Comparison of ENCODE assay signal across 9 cellular contexts in the genomic region with DNA sequence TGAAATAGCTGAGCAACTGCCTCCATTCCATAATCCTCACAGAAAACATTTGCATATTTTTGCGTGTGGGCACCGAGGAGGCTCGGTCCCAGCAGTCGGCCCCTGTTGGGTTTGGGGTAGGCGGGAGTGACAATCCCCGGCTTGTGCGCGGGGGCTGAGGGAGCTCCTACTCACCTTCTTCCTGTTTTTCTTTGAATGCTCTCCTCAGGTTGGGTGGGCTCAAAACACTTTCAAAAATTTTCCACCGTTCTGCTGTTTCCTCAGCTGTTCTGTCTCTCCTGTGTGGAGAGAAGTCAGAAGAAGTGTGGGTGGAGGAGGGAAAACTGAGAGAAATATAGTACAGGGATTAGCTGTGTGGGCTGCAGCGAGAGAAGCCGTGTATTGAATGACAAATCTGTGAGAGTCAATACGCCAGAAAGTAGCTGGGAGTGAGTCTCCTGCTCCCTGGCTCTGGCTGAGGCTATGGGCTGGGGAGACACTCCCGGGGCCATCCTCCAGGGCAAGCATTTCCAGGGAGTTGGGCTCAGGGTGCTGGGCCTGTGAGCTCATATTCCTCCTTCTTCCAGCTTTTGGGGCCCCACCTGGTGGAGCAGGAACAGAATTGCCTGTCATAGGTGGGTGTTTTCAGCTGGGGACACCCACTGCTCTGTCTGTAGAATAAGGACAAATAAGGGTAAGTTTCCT.
DNase-seq lines count a peak whose midpoint lies in the region; ATAC-seq lines count a peak whose summit lies in the region.
"Had no signal": no experiment of that assay in that cellular context is flagged by ENCODE, and none has a peak within 500 bp of the region (broad histone marks: within the 10 kb centered on the region; RNA-seq: fewer than 3 reads in every experiment).

No MANE protein-coding gene starts in this region.

- H2AK5ac ChIP-seq in mesenchymal stem cell (ENCODE audit: low read length, severe bottlenecking) = peak overlapping the region; percentile 77

- ATAC-seq in GM19395 (IDR thresholded peaks at IDR 0.05; ENCODE audit: unreplicated experiment) = no peak
- no peak for ATAC-seq in HG02763 (IDR thresholded peaks at IDR 0.05; ENCODE audit: unreplicated experiment)

- peaks cover 0 to 4% of the 10 kb centered on the region in 2 experiments for H3K36me3 ChIP-seq in mesenchymal stem cell (ENCODE audit: control insufficient read depth in 1 of 2, insufficient read depth in 2 of 2, low read depth in 1 of 2, low read length in 2 of 2)
- H3K36me3 ChIP-seq: SJSA1 had no signal

- H3K4me3 ChIP-seq in mesenchymal stem cell (ENCODE audit: insufficient read depth in 1 of 2, low read depth in 1 of 2, low read length in 2 of 2) = no peak overlapping the region
- H3K4me3 ChIP-seq: SJSA1 had no signal

- H3K23ac ChIP-seq in mesenchymal stem cell (ENCODE audit: low read length in 2 of 2) = no peak overlapping the region

- H2BK12ac ChIP-seq in mesenchymal stem cell (ENCODE audit: low read length in 2 of 2) = no peak overlapping the region

- H3K27me3 ChIP-seq in mesenchymal stem cell (ENCODE audit: control insufficient read depth in 1 of 2, insufficient read depth in 1 of 2, low read length in 2 of 2) = no peaks in the 10 kb centered on the region
- H3K27me3 ChIP-seq: SJSA1 had no signal

- no peak overlapping the region for H2BK5ac ChIP-seq in mesenchymal stem cell (ENCODE audit: low read depth, low read length, poor library complexity, severe bottlenecking)

- H3K9me3 ChIP-seq in mesenchymal stem cell (ENCODE audit: control insufficient read depth, low read length) = no peaks in the 10 kb centered on the region
- H3K9me3 ChIP-seq: SJSA1 had no signal

- DNase-seq in G401 (ENCODE audit: low spot score) (peak; percentile 14), HuH-7.5 (ENCODE audit: low spot score) (peak; percentile 38), astrocyte of the hippocampus (ENCODE audit: low read depth, low spot score) (peak; percentile 33), mesenchymal stem cell (peak; percentile 2), NCI-H2029 (lab: John Stamatoyannopoulos, UW) (no peak), C1 segment of cervical spinal cord (lab: John Stamatoyannopoulos, UW) (no peak)

- H2AFZ ChIP-seq in mesenchymal stem cell (ENCODE audit: low read depth, low read length) = no peak overlapping the region

- in situ Hi-C loops in G401 (cut with HindIII; ENCODE audit: low sequenced_read_pairs) = no loop called here

- H3K79me1 ChIP-seq in mesenchymal stem cell (replicated peaks; ENCODE audit: low read length, poor library complexity, severe bottlenecking) = no peaks in the 10 kb centered on the region

- H3K4me1 ChIP-seq in mesenchymal stem cell (ENCODE audit: control insufficient read depth, insufficient read depth, low read depth, low read length) = peaks cover 4% of the 10 kb centered on the region
- H3K4me1 ChIP-seq: SJSA1 had no signal

- no peak overlapping the region for H4K8ac ChIP-seq in mesenchymal stem cell (ENCODE audit: low read length)

- H3K9ac ChIP-seq in mesenchymal stem cell (ENCODE audit: low read length) = no peak overlapping the region

- no peak overlapping the region for H3K4me2 ChIP-seq in mesenchymal stem cell (ENCODE audit: low read length, poor library complexity, severe bottlenecking)

- no peak overlapping the region for H2BK15ac ChIP-seq in mesenchymal stem cell (ENCODE audit: low read depth, poor library complexity, severe bottlenecking)

- H3K18ac ChIP-seq in mesenchymal stem cell (ENCODE audit: low read depth in 1 of 2, low read length in 2 of 2) = no peak overlapping the region

- no peak overlapping the region for H4K91ac ChIP-seq in mesenchymal stem cell (ENCODE audit: low read length)

- H3K14ac ChIP-seq in mesenchymal stem cell (ENCODE audit: low read length in 2 of 2) = no peak overlapping the region

- no peak overlapping the region for H2BK120ac ChIP-seq in mesenchymal stem cell (ENCODE audit: low read depth, low read length)

- no peak overlapping the region for H3K27ac ChIP-seq in mesenchymal stem cell (ENCODE audit: low read length, poor library complexity, severe bottlenecking)
- H3K27ac ChIP-seq: SJSA1 had no signal

- no peak overlapping the region for H3K4ac ChIP-seq in mesenchymal stem cell (ENCODE audit: low read depth in 1 of 2, low read length in 2 of 2)

- 84% methylated on average over 13 of the region's 13 CpGs for WGBS in mesenchymal stem cell

Comparison
In these comparisons a context has a peak if more than half of its experiments do, and no peak if none do; other contexts are left out.
1. DNase-seq: peak in G401 (single experiment), HuH-7.5 (single experiment), astrocyte of the hippocampus (single experiment) and mesenchymal stem cell (single experiment); none in NCI-H2029 (single experiment) and C1 segment of cervical spinal cord (0 of 14).